9 cellular contexts compared by ENCODE assay signal in the genomic region with DNA sequence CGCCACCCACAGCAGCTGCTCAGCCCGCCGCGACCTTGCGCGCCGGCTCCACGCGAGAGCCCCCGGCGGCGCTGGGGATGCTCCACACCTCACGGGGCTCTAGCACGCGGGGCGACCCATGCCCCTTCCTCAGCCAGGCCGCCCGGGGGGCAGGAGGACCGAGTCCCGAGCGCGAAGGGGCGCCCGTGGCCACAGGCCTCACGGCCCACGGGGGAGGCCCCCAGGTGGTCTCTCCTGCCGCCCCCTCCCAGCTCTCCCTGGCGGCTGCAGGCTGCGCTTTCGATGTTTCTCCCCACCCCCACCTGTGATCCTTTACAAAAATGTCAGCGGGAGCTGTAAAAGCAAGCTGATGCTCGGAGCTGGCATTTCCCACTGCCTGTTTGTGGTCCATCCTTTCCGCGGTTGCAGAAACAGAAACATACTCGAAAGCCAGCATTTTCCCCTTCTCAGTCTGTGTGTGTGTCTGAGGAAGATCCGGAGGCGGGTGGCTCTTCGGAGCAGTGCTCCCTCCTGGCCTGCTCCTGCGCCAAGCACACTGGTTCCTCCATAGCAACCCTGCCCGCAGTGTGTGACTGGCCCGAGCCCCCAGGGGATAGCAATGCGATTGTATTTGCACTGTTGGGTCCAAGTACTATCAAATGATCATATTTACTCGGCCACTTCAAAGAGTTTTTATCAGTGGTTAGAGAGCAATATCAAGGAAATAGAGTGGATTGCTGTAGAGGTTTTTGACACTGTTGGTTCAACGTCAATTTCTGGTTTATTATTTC. TPM values are rescaled to one million over a fixed set of nuclear protein-coding genes. Genes with fewer than 3 reads are reported as not detected.
DNase-seq lines count a peak whose midpoint lies in the region; ATAC-seq lines count a peak whose summit lies in the region.
"Had no signal": no experiment of that assay in that cellular context is flagged by ENCODE, and none has a peak within 500 bp of the region (broad histone marks: within the 10 kb centered on the region; RNA-seq: fewer than 3 reads in every experiment).

No MANE protein-coding gene starts in this region.

- peak overlapping the region; percentile 49 for H3K4me3 ChIP-seq in MG63

- peak; percentile 42 for DNase-seq in NCI-H510A treated with DMSO at 0.1 percent for 48 hours (lab: John Stamatoyannopoulos, UW)
- DNase-seq in NCI-H510A (lab: John Stamatoyannopoulos, UW), result no peak
- DNase-seq in MG63, result no peak
- peak; percentile 32 for DNase-seq in activated naive CD8-positive, alpha-beta T cell treated with anti-CD3 and anti-CD28 coated beads for 36 hours
- DNase-seq in inferior parietal cortex (ENCODE audit: extremely low spot score), result peak; percentile 26
- DNase-seq in stimulated activated naive CD8-positive, alpha-beta T cell treated with anti-CD3 and anti-CD28 coated beads, Interleukin-15, Interleukin-2, amounts not matched to agents 100 U/mL and 50 U/mL, for 24 hours, result peak; percentile 27
- no peak for DNase-seq in HCEC 1CT

- peak overlapping the region; percentile 71 for H3K4me3 Mint-ChIP-seq in activated naive CD8-positive, alpha-beta T cell treated with anti-CD3 and anti-CD28 coated beads for 36 hours

- no peaks in the 10 kb centered on the region for H3K36me3 ChIP-seq in MG63
- H3K36me3 ChIP-seq: adrenal gland had no signal

- peaks cover 7% of the 10 kb centered on the region for H3K9me3 Mint-ChIP-seq in activated naive CD8-positive, alpha-beta T cell treated with anti-CD3 and anti-CD28 coated beads for 36 hours

- H3K4me1 Mint-ChIP-seq in activated naive CD8-positive, alpha-beta T cell treated with anti-CD3 and anti-CD28 coated beads for 36 hours, result peaks cover 15% of the 10 kb centered on the region

- ATAC-seq in stimulated activated naive CD8-positive, alpha-beta T cell treated with anti-CD3 and anti-CD28 coated beads, Interleukin-15, Interleukin-2, amounts not matched to agents 100 U/mL and 50 U/mL, for 24 hours, result peak; percentile 30
- no peak for ATAC-seq in HG03520 (IDR thresholded peaks at IDR 0.05; ENCODE audit: unreplicated experiment)

- peak overlapping the region; percentile 34 for H3K27ac Mint-ChIP-seq in activated naive CD8-positive, alpha-beta T cell treated with anti-CD3 and anti-CD28 coated beads for 36 hours

- H3K27me3 Mint-ChIP-seq in activated naive CD8-positive, alpha-beta T cell treated with anti-CD3 and anti-CD28 coated beads for 36 hours, result peaks cover 79% of the 10 kb centered on the region

- H3K36me3 Mint-ChIP-seq in activated naive CD8-positive, alpha-beta T cell treated with anti-CD3 and anti-CD28 coated beads for 36 hours, result no peaks in the 10 kb centered on the region

- H3K9me3 ChIP-seq in MG63, result no peaks in the 10 kb centered on the region
- H3K9me3 ChIP-seq: adrenal gland had no signal

- peaks cover 61% of the 10 kb centered on the region for H3K27me3 ChIP-seq in MG63

RNA-seq across cellular contexts. Expression of gene KIF26B, which starts 2.1 kb away (rescaled TPM):
- not detected in 2 replicates for total RNA-seq in MG63 (2014; rRNA removed; shearing (Covaris generic); ENCODE audit: low replicate concordance)
- total RNA-seq in activated naive CD8-positive, alpha-beta T cell treated with anti-CD3 and anti-CD28 coated beads for 36 hours, result under 1 TPM; 0.60 to 0.84 TPM

Comparison
In these comparisons a context has a peak if more than half of its experiments do, and no peak if none do; other contexts are left out.
1. DNase-seq: peak in NCI-H510A treated with DMSO at 0.1 percent for 48 hours (single experiment), activated naive CD8-positive, alpha-beta T cell treated with anti-CD3 and anti-CD28 coated beads for 36 hours (single experiment), inferior parietal cortex (single experiment) and stimulated activated naive CD8-positive, alpha-beta T cell treated with anti-CD3 and anti-CD28 coated beads, Interleukin-15, Interleukin-2, amounts not matched to agents 100 U/mL and 50 U/mL, for 24 hours (single experiment); none in NCI-H510A (single experiment), MG63 (single experiment) and HCEC 1CT (single experiment).